Comparison of ENCODE assay signal across 8 cellular contexts in the genomic region with DNA sequence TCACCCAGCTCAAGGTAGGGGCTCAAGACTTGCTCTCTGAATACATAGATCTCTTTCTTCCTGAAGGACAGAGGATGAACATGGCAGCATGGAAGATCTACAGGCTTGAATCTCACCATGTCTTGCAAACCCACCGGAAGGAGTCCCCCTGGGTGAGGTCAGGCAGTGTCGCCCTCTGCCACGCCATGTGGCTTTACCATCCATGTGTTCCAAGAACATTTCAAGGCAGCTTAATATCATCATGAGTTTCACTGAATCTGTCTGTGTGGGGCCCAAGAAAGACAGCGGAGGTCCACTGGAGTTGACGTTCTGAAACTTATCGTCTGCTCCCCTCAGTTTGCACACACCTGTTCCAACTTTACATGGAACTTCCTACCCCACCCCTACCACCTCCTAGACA.
"Had no signal": no experiment of that assay in that cellular context is flagged by ENCODE, and none has a peak within 500 bp of the region (broad histone marks: within the 10 kb centered on the region; RNA-seq: fewer than 3 reads in every experiment).

No MANE protein-coding gene starts in this region.

- H3K27ac ChIP-seq: GM23248 had no signal

- DNase-seq: GM23248, GOT3, H7, H9, HCEC 1CT, HFFc6 had no signal

- H3K4me1 ChIP-seq: HAP-1 had no signal

- H3K9me3 ChIP-seq: HAP-1 had no signal

- H3K4me3 Mint-ChIP-seq: GM23338, H9, HFFc6 had no signal

- H3K27ac Mint-ChIP-seq: GM23338, H9, HFFc6 had no signal

- H3K4me1 Mint-ChIP-seq: GM23338, H9 had no signal

- H3K36me3 ChIP-seq: HAP-1 had no signal

- H3K4me3 ChIP-seq: GM23248, GM23338, HAP-1 had no signal
